ENCODE assay signal across 8 cellular contexts in genomic region chr9:121699271-121700164, GRCh38. TPM values are rescaled to one million over a fixed set of nuclear protein-coding genes. Genes with fewer than 3 reads are reported as not detected.
A peak's percentile ranks its signal among the peaks of the same experiment; 100 is the strongest.
DNase-seq lines count a peak whose midpoint lies in the region; ATAC-seq, FAIRE-seq and TF ChIP-seq lines count a peak whose summit lies in the region.

No MANE protein-coding gene starts in this region.

- H3K9me3 Mint-ChIP-seq in CD4-positive, CD25-positive, alpha-beta regulatory T cell: peaks cover 0 to 2% (median 0%) of the 10 kb centered on the region in 7 donors
- H3K9me3 Mint-ChIP-seq in activated CD8-positive, alpha-beta T cell treated with anti-CD3 and anti-CD28 coated beads for 36 hours: no peaks in the 10 kb centered on the region
- no peaks in the 10 kb centered on the region for H3K9me3 Mint-ChIP-seq in natural killer cell treated with Interleukin-12 subunit alpha and Interleukin-12 subunit beta and Interleukin-15 and Interleukin-18, amount 100 ng/mL, for 72 hours

- no peaks in the 10 kb centered on the region for H3K36me3 ChIP-seq in CD4-positive, CD25-positive, alpha-beta regulatory T cell (ENCODE audit: control insufficient read depth, insufficient read depth, low read length)
- H3K36me3 ChIP-seq in esophagus (ENCODE audit: control insufficient read depth in 2 of 2, insufficient read depth in 2 of 2, low read length in 1 of 2) (no peaks in the 10 kb centered on the region), tibial nerve (no peaks in the 10 kb centered on the region)

- no peaks in the 10 kb centered on the region for H3K9me3 ChIP-seq in CD4-positive, CD25-positive, alpha-beta regulatory T cell (ENCODE audit: control insufficient read depth in 2 of 2, low read length in 2 of 2)
- H3K9me3 ChIP-seq in esophagus (ENCODE audit: control insufficient read depth in 2 of 2, insufficient read depth in 1 of 2, low read depth in 1 of 2, low read length in 1 of 2) (no peaks in the 10 kb centered on the region), tibial nerve (no peaks in the 10 kb centered on the region)

- no peak overlapping the region for H3K27ac Mint-ChIP-seq in CD4-positive, CD25-positive, alpha-beta regulatory T cell
- H3K27ac Mint-ChIP-seq in activated CD8-positive, alpha-beta T cell treated with anti-CD3 and anti-CD28 coated beads for 36 hours: no peak overlapping the region
- H3K27ac Mint-ChIP-seq in natural killer cell treated with Interleukin-12 subunit alpha and Interleukin-12 subunit beta and Interleukin-15 and Interleukin-18, amount 100 ng/mL, for 72 hours: no peak overlapping the region

- peaks cover 14% of the 10 kb centered on the region for H3K27me3 ChIP-seq in CD4-positive, CD25-positive, alpha-beta regulatory T cell (ENCODE audit: control insufficient read depth, insufficient read depth, low read length)
- H3K27me3 ChIP-seq in esophagus (ENCODE audit: control insufficient read depth in 1 of 2, insufficient read depth in 2 of 2, low read length in 2 of 2): no peaks in the 10 kb centered on the region
- H3K27me3 ChIP-seq in tibial nerve: no peaks in the 10 kb centered on the region

- no peak overlapping the region for H3K4me3 ChIP-seq in CD4-positive, CD25-positive, alpha-beta regulatory T cell (ENCODE audit: low read depth, low read length)
- peak overlapping the region; percentile 2; the same call in 1 of the 2 replicates for H3K4me3 ChIP-seq in Jurkat, Clone E6-1 (ENCODE audit: low read length)
- H3K4me3 ChIP-seq in esophagus (ENCODE audit: low read depth in 1 of 2, low read length in 2 of 2) (peak overlapping the region; percentile 67 to 69), tibial nerve (peak overlapping the region; percentile 42 to 64 (median 62))

- peaks cover 0 to 7% (median 0%) of the 10 kb centered on the region in 4 donors for H3K4me1 Mint-ChIP-seq in CD4-positive, CD25-positive, alpha-beta regulatory T cell
- peaks cover 5% of the 10 kb centered on the region for H3K4me1 Mint-ChIP-seq in activated CD8-positive, alpha-beta T cell treated with anti-CD3 and anti-CD28 coated beads for 36 hours (ENCODE audit: low read depth)
- peaks cover 9 to 11% of the 10 kb centered on the region in 2 donors for H3K4me1 Mint-ChIP-seq in natural killer cell treated with Interleukin-12 subunit alpha and Interleukin-12 subunit beta and Interleukin-15 and Interleukin-18, amount 100 ng/mL, for 72 hours (ENCODE audit: low read depth in 2 of 2)

- 2 to 4% methylated on average over 70 to 77 of the region's 77 CpGs for WGBS in esophagus, 2 donors
- WGBS in tibial nerve, 2 donors: 1 to 3% methylated on average over 5 to 74 of the region's 77 CpGs

- peaks cover 17% of the 10 kb centered on the region for H3K4me1 ChIP-seq in CD4-positive, CD25-positive, alpha-beta regulatory T cell (ENCODE audit: control insufficient read depth, insufficient read depth, low read length, poor library complexity, severe bottlenecking)
- peaks cover 6 to 19% of the 10 kb centered on the region in 2 donors for H3K4me1 ChIP-seq in esophagus (ENCODE audit: control insufficient read depth in 2 of 2, insufficient read depth in 2 of 2, low read length in 1 of 2)
- H3K4me1 ChIP-seq in tibial nerve: peaks cover 0 to 37% (median 24%) of the 10 kb centered on the region in 4 donors

- H3K4me3 Mint-ChIP-seq in CD4-positive, CD25-positive, alpha-beta regulatory T cell: peak overlapping the region in 2 of 4 donors; percentile 31 to 39
- H3K4me3 Mint-ChIP-seq in activated CD8-positive, alpha-beta T cell treated with anti-CD3 and anti-CD28 coated beads for 36 hours: peak overlapping the region; percentile 26
- peak overlapping the region; percentile 30 for H3K4me3 Mint-ChIP-seq in natural killer cell treated with Interleukin-12 subunit alpha and Interleukin-12 subunit beta and Interleukin-15 and Interleukin-18, amount 100 ng/mL, for 72 hours

- ATAC-seq in CD4-positive, CD25-positive, alpha-beta regulatory T cell (ENCODE audit: low read depth in 2 of 2): peak; percentile 33 to 45
- peak; percentile 70 for ATAC-seq in activated CD8-positive, alpha-beta T cell treated with anti-CD3 and anti-CD28 coated beads for 36 hours
- ATAC-seq in natural killer cell treated with Interleukin-12 subunit alpha and Interleukin-12 subunit beta and Interleukin-15 and Interleukin-18, amount 100 ng/mL, for 72 hours: peak; percentile 85 to 87

- H3K36me3 Mint-ChIP-seq in CD4-positive, CD25-positive, alpha-beta regulatory T cell: no peaks in the 10 kb centered on the region
- H3K36me3 Mint-ChIP-seq in activated CD8-positive, alpha-beta T cell treated with anti-CD3 and anti-CD28 coated beads for 36 hours (ENCODE audit: low read depth): no peaks in the 10 kb centered on the region
- no peaks in the 10 kb centered on the region for H3K36me3 Mint-ChIP-seq in natural killer cell treated with Interleukin-12 subunit alpha and Interleukin-12 subunit beta and Interleukin-15 and Interleukin-18, amount 100 ng/mL, for 72 hours

- POLR2A ChIA-PET in activated CD8-positive, alpha-beta T cell treated with anti-CD3 and anti-CD28 coated beads for 36 hours (lab: Charles Lee): interaction anchor here (0.6 kb wide), 2 partner anchors 20 to 906 kb away, joined by 3 read pairs; no protein-coding TSS in a partner anchor

- peaks cover 40% of the 10 kb centered on the region for H3K27me3 Mint-ChIP-seq in CD4-positive, CD25-positive, alpha-beta regulatory T cell
- H3K27me3 Mint-ChIP-seq in activated CD8-positive, alpha-beta T cell treated with anti-CD3 and anti-CD28 coated beads for 36 hours: peaks cover 31% of the 10 kb centered on the region
- peaks cover 17 to 23% of the 10 kb centered on the region in 2 donors for H3K27me3 Mint-ChIP-seq in natural killer cell treated with Interleukin-12 subunit alpha and Interleukin-12 subunit beta and Interleukin-15 and Interleukin-18, amount 100 ng/mL, for 72 hours

- FAIRE-seq in GM19239 (lab: Jason Lieb, UNC): no peak

- H3K27ac ChIP-seq in CD4-positive, CD25-positive, alpha-beta regulatory T cell (ENCODE audit: insufficient read depth, low read length, poor library complexity, severe bottlenecking): no peak overlapping the region
- H3K27ac ChIP-seq in esophagus (ENCODE audit: low read depth in 2 of 2, low read length in 1 of 2) (peak overlapping the region; percentile 81 to 94), tibial nerve (peak overlapping the region; percentile 46 to 83 (median 77))

- DNase-seq in CD4-positive, CD25-positive, alpha-beta regulatory T cell: peak in 2 of 3 donors; percentile 17 to 78
- DNase-seq in GM19239 (ENCODE audit: insufficient read length, low spot score) (peak; percentile 71), tibial nerve (ENCODE audit: low spot score in 2 of 2) (peak; percentile 42 to 50), NCI-H446 (lab: John Stamatoyannopoulos, UW) (no peak)
- peak; percentile 70 for DNase-seq in Jurkat, Clone E6-1 (ENCODE audit: low read depth, low spot score)
- peak; percentile 74 for DNase-seq in activated CD8-positive, alpha-beta T cell treated with anti-CD3 and anti-CD28 coated beads for 36 hours
- DNase-seq in natural killer cell treated with Interleukin-12 subunit alpha and Interleukin-12 subunit beta and Interleukin-15 and Interleukin-18, amount 100 ng/mL, for 72 hours (ENCODE audit: low spot score): peak; percentile 86

- intact Hi-C loops in activated CD8-positive, alpha-beta T cell treated with anti-CD3 and anti-CD28 coated beads for 36 hours (cut with micrococcal nuclease): no loop called here

- CTCF ChIA-PET in activated CD8-positive, alpha-beta T cell treated with anti-CD3 and anti-CD28 coated beads for 36 hours (lab: Charles Lee): interaction anchor here (0.5 to 1.2 kb wide), 3 partner anchors 47 to 400 kb away, joined by 3 read pairs; no protein-coding TSS in a partner anchor

- no peak for TF ChIP-seq POLR2A in tibial nerve (IDR thresholded peaks at IDR 0.05)

- no peak for TF ChIP-seq CTCF in activated CD8-positive, alpha-beta T cell treated with anti-CD3 and anti-CD28 coated beads for 36 hours (IDR thresholded peaks at IDR 0.05)
- no peak for TF ChIP-seq CTCF in tibial nerve (IDR thresholded peaks at IDR 0.05)

- no peak for TF ChIP-seq EP300 in tibial nerve (IDR thresholded peaks at IDR 0.05)

RNA-seq across cellular contexts. Expression of gene DAB2IP, which starts 48.1 kb away (rescaled TPM):
- not detected for total RNA-seq in CD4-positive, CD25-positive, alpha-beta regulatory T cell
- not detected for polyA plus RNA-seq in CD4-positive, CD25-positive, alpha-beta regulatory T cell
- 1.2 TPM for polyA plus RNA-seq in Jurkat, Clone E6-1 (2012; ENCODE audit: insufficient read depth, insufficient read length)
- 1 to 10 TPM in 1 of 2 experiments, under 1 TPM in 1; 0.54 to 1.5 TPM for total RNA-seq in activated CD8-positive, alpha-beta T cell treated with anti-CD3 and anti-CD28 coated beads for 36 hours
- polyA plus RNA-seq in esophagus: 10 to 100 TPM; 16.7 to 26.4 TPM
- under 1 TPM; 0.07 to 0.53 TPM for total RNA-seq in natural killer cell treated with Interleukin-12 subunit alpha and Interleukin-12 subunit beta and Interleukin-15 and Interleukin-18, amount 100 ng/mL, for 72 hours
- total RNA-seq in tibial nerve: 10 to 100 TPM; 35.2 to 56.4 (median 51.4) TPM

Comparison
In these comparisons a context has a peak if more than half of its experiments do, and no peak if none do; other contexts are left out.
1. DNase-seq: peak in CD4-positive, CD25-positive, alpha-beta regulatory T cell (2 of 3), GM19239 (single experiment), Jurkat, Clone E6-1 (single experiment), activated CD8-positive, alpha-beta T cell treated with anti-CD3 and anti-CD28 coated beads for 36 hours (single experiment), natural killer cell treated with Interleukin-12 subunit alpha and Interleukin-12 subunit beta and Interleukin-15 and Interleukin-18, amount 100 ng/mL, for 72 hours (single experiment) and tibial nerve (2 of 2); none in NCI-H446 (0 of 2).
2. RNA of gene DAB2IP, which starts 48.1 kb away (total RNA-seq): 35.2 to 56.4 TPM in tibial nerve; 0.54 to 1.5 TPM in activated CD8-positive, alpha-beta T cell treated with anti-CD3 and anti-CD28 coated beads for 36 hours, 0.07 to 0.53 TPM in natural killer cell treated with Interleukin-12 subunit alpha and Interleukin-12 subunit beta and Interleukin-15 and Interleukin-18, amount 100 ng/mL, for 72 hours and not detected in CD4-positive, CD25-positive, alpha-beta regulatory T cell (single experiment); every median in the first group is over 10 times any median in the second.
3. Peak in every context shown above with its lines, with median percentiles within 50 percentile points of each other: ATAC-seq.